ENCODE assay signal across 2 cellular contexts in genomic region chr17:40139566-40140058, GRCh38.
A peak's percentile ranks its signal among the peaks of the same experiment; 100 is the strongest.
TF ChIP-seq lines count a peak whose summit lies in the region.

No MANE protein-coding gene starts in this region.

TF ChIP-seq in K562, 482 proteins besides CTCF, POLR2A, EP300 and RAD21 (continued from another document and continues in another):
- TF ChIP-seq, protein P1, sequence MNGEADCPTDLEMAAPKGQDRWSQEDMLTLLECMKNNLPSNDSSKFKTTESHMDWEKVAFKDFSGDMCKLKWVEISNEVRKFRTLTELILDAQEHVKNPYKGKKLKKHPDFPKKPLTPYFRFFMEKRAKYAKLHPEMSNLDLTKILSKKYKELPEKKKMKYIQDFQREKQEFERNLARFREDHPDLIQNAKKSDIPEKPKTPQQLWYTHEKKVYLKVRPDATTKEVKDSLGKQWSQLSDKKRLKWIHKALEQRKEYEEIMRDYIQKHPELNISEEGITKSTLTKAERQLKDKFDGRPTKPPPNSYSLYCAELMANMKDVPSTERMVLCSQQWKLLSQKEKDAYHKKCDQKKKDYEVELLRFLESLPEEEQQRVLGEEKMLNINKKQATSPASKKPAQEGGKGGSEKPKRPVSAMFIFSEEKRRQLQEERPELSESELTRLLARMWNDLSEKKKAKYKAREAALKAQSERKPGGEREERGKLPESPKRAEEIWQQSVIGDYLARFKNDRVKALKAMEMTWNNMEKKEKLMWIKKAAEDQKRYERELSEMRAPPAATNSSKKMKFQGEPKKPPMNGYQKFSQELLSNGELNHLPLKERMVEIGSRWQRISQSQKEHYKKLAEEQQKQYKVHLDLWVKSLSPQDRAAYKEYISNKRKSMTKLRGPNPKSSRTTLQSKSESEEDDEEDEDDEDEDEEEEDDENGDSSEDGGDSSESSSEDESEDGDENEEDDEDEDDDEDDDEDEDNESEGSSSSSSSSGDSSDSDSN (IDR thresholded peaks at IDR 0.05; ENCODE audit: borderline replicate concordance in 1 of 2, low read depth in 2 of 2, low read length in 2 of 2): no peak
- TF ChIP-seq CEBPG (CRISPR knock-in tag; IDR thresholded peaks at IDR 0.05) (no peak), CEBPG (tag; conservative IDR thresholded peaks at IDR 0.05 in 1 of 2, IDR thresholded peaks at IDR 0.05 in 1 of 2) (no peak), ZNF253 (CRISPR knock-in tag; conservative IDR thresholded peaks at IDR 0.05) (no peak), FOXK1 (CRISPR knock-in tag; IDR thresholded peaks at IDR 0.05; ENCODE audit: borderline replicate concordance) (no peak), KDM2B (CRISPR knock-in tag; IDR thresholded peaks at IDR 0.05) (no peak), ZNF644 (tag; IDR thresholded peaks at IDR 0.05; ENCODE audit: low read depth) (no peak; the same call in 1 of the 2 replicates), SP2 (IDR thresholded peaks at IDR 0.05; ENCODE audit: extremely low read depth, low read depth, low read length, poor library complexity, severe bottlenecking) (no peak), DLX4 (CRISPR knock-in tag; IDR thresholded peaks at IDR 0.05) (no peak), THRAP3 (IDR thresholded peaks at IDR 0.05; ENCODE audit: borderline replicate concordance) (no peak), CREBBP (IDR thresholded peaks at IDR 0.05; ENCODE audit: low read depth, low read length) (no peak), SETDB1 (IDR thresholded peaks at IDR 0.05; ENCODE audit: low read length) (no peak), POLR2AphosphoS2 (IDR thresholded peaks at IDR 0.05; ENCODE audit: low read length) (no peak), MYC (IDR thresholded peaks at IDR 0.05; ENCODE audit: low read depth, low read length) (no peak), MYC (CRISPR knock-in tag; IDR thresholded peaks at IDR 0.05; ENCODE audit: borderline replicate concordance, low read depth) (no peak), MEF2A (IDR thresholded peaks at IDR 0.05; ENCODE audit: control insufficient read depth, low read depth, low read length) (no peak), NR4A1 (CRISPR knock-in tag; IDR thresholded peaks at IDR 0.05) (no peak), NR4A1 (tag; IDR thresholded peaks at IDR 0.05) (no peak), KDM1A (IDR thresholded peaks at IDR 0.05) (peak; percentile 99), TAF7 (tag; IDR thresholded peaks at IDR 0.05) (no peak; the same call in 1 of the 2 replicates), U2AF2 (optimal IDR thresholded peaks at IDR 0.05; ENCODE audit: low read depth, low read length) (no peak), ZNF668 (CRISPR knock-in tag; IDR thresholded peaks at IDR 0.05) (0 out of 2 replicates have a peak, but pooled peaks have one; percentile 38), ATF4 (CRISPR knock-in tag; IDR thresholded peaks at IDR 0.05) (no peak), BRD9 (IDR thresholded peaks at IDR 0.05; ENCODE audit: low read depth, partially characterized antibody) (no peak), ZNF175 (CRISPR knock-in tag; IDR thresholded peaks at IDR 0.05; ENCODE audit: low read depth) (no peak), NONO (IDR thresholded peaks at IDR 0.05; ENCODE audit: low read depth in 2 of 2, low read length in 1 of 2) (no peak), POLR2G (IDR thresholded peaks at IDR 0.05; ENCODE audit: low read depth, low read length) (no peak), FIP1L1 (IDR thresholded peaks at IDR 0.05; ENCODE audit: low read depth, low read length, poor library complexity, severe bottlenecking) (no peak), ZNF436 (CRISPR knock-in tag; IDR thresholded peaks at IDR 0.05) (no peak), RFX1 (IDR thresholded peaks at IDR 0.05) (no peak), ATF7 (IDR thresholded peaks at IDR 0.05) (no peak), KAT7 (CRISPR knock-in tag; IDR thresholded peaks at IDR 0.05; ENCODE audit: borderline replicate concordance) (peak; percentile 14; the same call in 1 of the 2 replicates), NCOA4 (IDR thresholded peaks at IDR 0.05; ENCODE audit: partially characterized antibody) (no peak), CAMTA2 (CRISPR knock-in tag; conservative IDR thresholded peaks at IDR 0.05) (no peak), HDAC2 (IDR thresholded peaks at IDR 0.05) (peak; percentile 97), GTF2B (IDR thresholded peaks at IDR 0.05; ENCODE audit: extremely low read depth, insufficient read length) (no peak), XRCC5 (IDR thresholded peaks at IDR 0.05; ENCODE audit: low read depth, low read length) (peak; percentile 85; the same call in 1 of the 2 replicates)
- TF ChIP-seq, protein P2, sequence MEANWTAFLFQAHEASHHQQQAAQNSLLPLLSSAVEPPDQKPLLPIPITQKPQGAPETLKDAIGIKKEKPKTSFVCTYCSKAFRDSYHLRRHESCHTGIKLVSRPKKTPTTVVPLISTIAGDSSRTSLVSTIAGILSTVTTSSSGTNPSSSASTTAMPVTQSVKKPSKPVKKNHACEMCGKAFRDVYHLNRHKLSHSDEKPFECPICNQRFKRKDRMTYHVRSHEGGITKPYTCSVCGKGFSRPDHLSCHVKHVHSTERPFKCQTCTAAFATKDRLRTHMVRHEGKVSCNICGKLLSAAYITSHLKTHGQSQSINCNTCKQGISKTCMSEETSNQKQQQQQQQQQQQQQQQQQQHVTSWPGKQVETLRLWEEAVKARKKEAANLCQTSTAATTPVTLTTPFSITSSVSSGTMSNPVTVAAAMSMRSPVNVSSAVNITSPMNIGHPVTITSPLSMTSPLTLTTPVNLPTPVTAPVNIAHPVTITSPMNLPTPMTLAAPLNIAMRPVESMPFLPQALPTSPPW (CRISPR knock-in tag; IDR thresholded peaks at IDR 0.05): no peak

TF ChIP-seq in HepG2, 621 proteins besides CTCF, POLR2A, EP300 and RAD21 (continued from another document and continues in another):
- TF ChIP-seq, protein P3, sequence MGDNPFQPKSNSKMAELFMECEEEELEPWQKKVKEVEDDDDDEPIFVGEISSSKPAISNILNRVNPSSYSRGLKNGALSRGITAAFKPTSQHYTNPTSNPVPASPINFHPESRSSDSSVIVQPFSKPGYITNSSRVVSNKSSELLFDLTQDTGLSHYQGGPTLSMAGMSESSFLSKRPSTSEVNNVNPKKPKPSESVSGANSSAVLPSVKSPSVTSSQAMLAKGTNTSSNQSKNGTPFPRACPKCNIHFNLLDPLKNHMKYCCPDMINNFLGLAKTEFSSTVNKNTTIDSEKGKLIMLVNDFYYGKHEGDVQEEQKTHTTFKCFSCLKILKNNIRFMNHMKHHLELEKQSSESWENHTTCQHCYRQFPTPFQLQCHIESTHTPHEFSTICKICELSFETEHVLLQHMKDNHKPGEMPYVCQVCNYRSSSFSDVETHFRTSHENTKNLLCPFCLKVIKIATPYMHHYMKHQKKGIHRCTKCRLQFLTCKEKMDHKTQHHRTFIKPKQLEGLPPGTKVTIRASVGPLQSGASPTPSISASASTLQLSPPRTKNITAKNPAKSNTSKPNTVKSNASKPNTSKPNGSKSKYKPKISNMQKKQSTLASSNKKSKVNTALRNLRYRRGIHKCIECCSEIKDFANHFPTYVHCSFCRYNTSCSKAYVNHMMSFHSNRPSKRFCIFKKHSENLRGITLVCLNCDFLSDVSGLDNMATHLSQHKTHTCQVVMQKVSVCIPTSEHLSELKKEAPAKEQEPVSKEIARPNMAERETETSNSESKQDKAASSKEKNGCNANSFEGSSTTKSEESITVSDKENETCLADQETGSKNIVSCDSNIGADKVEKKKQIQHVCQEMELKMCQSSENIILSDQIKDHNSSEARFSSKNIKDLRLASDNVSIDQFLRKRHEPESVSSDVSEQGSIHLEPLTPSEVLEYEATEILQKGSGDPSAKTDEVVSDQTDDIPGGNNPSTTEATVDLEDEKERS (CRISPR knock-in tag; IDR thresholded peaks at IDR 0.05): peak; percentile 68
- TF ChIP-seq ARID5B (CRISPR knock-in tag; IDR thresholded peaks at IDR 0.05) (0 out of 2 replicates have a peak, but pooled peaks have one; percentile 26), ZFP37 (CRISPR knock-in tag; IDR thresholded peaks at IDR 0.05; ENCODE audit: borderline replicate concordance) (peak; percentile 43; the same call in 1 of the 2 replicates), ZSCAN30 (CRISPR knock-in tag; IDR thresholded peaks at IDR 0.05) (no peak), TBP (CRISPR knock-in tag; IDR thresholded peaks at IDR 0.05) (peak; percentile 40; the same call in 1 of the 2 replicates), PTBP1 (IDR thresholded peaks at IDR 0.05; ENCODE audit: low read depth, low read length, poor library complexity, severe bottlenecking) (peak; percentile 62), NFE2L2 (IDR thresholded peaks at IDR 0.05; ENCODE audit: low read length) (0 out of 2 replicates have a peak, but pooled peaks have one; percentile 2), DMAP1 (CRISPR knock-in tag; IDR thresholded peaks at IDR 0.05) (peak; percentile 21; the same call in 1 of the 2 replicates), ZBTB38 (CRISPR knock-in tag; IDR thresholded peaks at IDR 0.05) (peak; percentile 23; the same call in 1 of the 2 replicates), ZNF253 (CRISPR knock-in tag; IDR thresholded peaks at IDR 0.05; ENCODE audit: borderline replicate concordance) (no peak), TIGD3 (CRISPR knock-in tag; IDR thresholded peaks at IDR 0.05; ENCODE audit: borderline replicate concordance) (no peak; the same call in 1 of the 2 replicates), GZF1 (CRISPR knock-in tag; IDR thresholded peaks at IDR 0.05) (0 out of 2 replicates have a peak, but pooled peaks have one; percentile 8), ZMYM3 (CRISPR knock-in tag; IDR thresholded peaks at IDR 0.05) (peak; percentile 90), MZF1 (CRISPR knock-in tag; IDR thresholded peaks at IDR 0.05; ENCODE audit: borderline replicate concordance) (0 out of 2 replicates have a peak, but pooled peaks have one; percentile 15), KDM1A (CRISPR knock-in tag; IDR thresholded peaks at IDR 0.05) (0 out of 2 replicates have a peak, but pooled peaks have one; percentile 25), ZNF800 (CRISPR knock-in tag; IDR thresholded peaks at IDR 0.05) (no peak), ZNF232 (CRISPR knock-in tag; IDR thresholded peaks at IDR 0.05; ENCODE audit: borderline replicate concordance) (0 out of 2 replicates have a peak, but pooled peaks have one; percentile 21), ZNF205 (CRISPR knock-in tag; IDR thresholded peaks at IDR 0.05) (peak; percentile 71; the same call in 1 of the 2 replicates), RFXANK (CRISPR knock-in tag; IDR thresholded peaks at IDR 0.05) (peak; percentile 51)
- TF ChIP-seq, protein P4, sequence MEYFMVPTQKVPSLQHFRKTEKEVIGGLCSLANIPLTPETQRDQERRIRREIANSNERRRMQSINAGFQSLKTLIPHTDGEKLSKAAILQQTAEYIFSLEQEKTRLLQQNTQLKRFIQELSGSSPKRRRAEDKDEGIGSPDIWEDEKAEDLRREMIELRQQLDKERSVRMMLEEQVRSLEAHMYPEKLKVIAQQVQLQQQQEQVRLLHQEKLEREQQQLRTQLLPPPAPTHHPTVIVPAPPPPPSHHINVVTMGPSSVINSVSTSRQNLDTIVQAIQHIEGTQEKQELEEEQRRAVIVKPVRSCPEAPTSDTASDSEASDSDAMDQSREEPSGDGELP (IDR thresholded peaks at IDR 0.05; ENCODE audit: borderline replicate concordance, low read depth): no peak
- TF ChIP-seq, protein P5, sequence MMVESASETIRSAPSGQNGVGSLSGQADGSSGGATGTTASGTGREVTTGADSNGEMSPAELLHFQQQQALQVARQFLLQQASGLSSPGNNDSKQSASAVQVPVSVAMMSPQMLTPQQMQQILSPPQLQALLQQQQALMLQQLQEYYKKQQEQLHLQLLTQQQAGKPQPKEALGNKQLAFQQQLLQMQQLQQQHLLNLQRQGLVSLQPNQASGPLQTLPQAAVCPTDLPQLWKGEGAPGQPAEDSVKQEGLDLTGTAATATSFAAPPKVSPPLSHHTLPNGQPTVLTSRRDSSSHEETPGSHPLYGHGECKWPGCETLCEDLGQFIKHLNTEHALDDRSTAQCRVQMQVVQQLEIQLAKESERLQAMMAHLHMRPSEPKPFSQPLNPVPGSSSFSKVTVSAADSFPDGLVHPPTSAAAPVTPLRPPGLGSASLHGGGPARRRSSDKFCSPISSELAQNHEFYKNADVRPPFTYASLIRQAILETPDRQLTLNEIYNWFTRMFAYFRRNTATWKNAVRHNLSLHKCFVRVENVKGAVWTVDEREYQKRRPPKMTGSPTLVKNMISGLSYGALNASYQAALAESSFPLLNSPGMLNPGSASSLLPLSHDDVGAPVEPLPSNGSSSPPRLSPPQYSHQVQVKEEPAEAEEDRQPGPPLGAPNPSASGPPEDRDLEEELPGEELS (CRISPR knock-in tag; IDR thresholded peaks at IDR 0.05): peak; percentile 31; the same call in 1 of the 2 replicates
